9 cellular contexts compared by ENCODE assay signal in genomic region chr18:50836521-50836957, GRCh38. TPM values are rescaled to one million over a fixed set of nuclear protein-coding genes. Genes with fewer than 3 reads are reported as not detected.
DNase-seq lines count a peak whose midpoint lies in the region; ATAC-seq lines count a peak whose summit lies in the region.
"Had no signal": no experiment of that assay in that cellular context is flagged by ENCODE, and none has a peak within 500 bp of the region (broad histone marks: within the 10 kb centered on the region; RNA-seq: fewer than 3 reads in every experiment).

No MANE protein-coding gene starts in this region.

- peak; percentile 39 for ATAC-seq in HG02852 (IDR thresholded peaks at IDR 0.05; ENCODE audit: unreplicated experiment)

- no peak overlapping the region for H3K27ac Mint-ChIP-seq in activated CD4-positive, alpha-beta memory T cell treated with anti-CD3 and anti-CD28 coated beads, Interleukin-2, amount 10 ng/mL, durations not matched to agents 7 days and 5 days

- H3K4me3 Mint-ChIP-seq in activated CD4-positive, alpha-beta memory T cell treated with anti-CD3 and anti-CD28 coated beads, Interleukin-2, amount 10 ng/mL, durations not matched to agents 7 days and 5 days = no peak overlapping the region

- H3K36me3 Mint-ChIP-seq in activated CD4-positive, alpha-beta memory T cell treated with anti-CD3 and anti-CD28 coated beads, Interleukin-2, amount 10 ng/mL, durations not matched to agents 7 days and 5 days (ENCODE audit: low read depth) = no peaks in the 10 kb centered on the region

- no peaks in the 10 kb centered on the region for H3K9me3 Mint-ChIP-seq in activated CD4-positive, alpha-beta memory T cell treated with anti-CD3 and anti-CD28 coated beads, Interleukin-2, amount 10 ng/mL, durations not matched to agents 7 days and 5 days

- CTCF ChIA-PET in activated CD4-positive, alpha-beta memory T cell treated with anti-CD3 and anti-CD28 coated beads, Interleukin-2, amount 10 ng/mL, durations not matched to agents 7 days and 5 days (lab: Charles Lee) = interaction anchor here (1.3 kb wide), 1 partner anchor 213 kb away, joined by 4 read pairs; no protein-coding TSS in a partner anchor

- DNase-seq in AG08396 (ENCODE audit: low spot score) = peak; percentile 18
- DNase-seq in NOMO-1 treated with DMSO at 0.1 percent for 48 hours (lab: John Stamatoyannopoulos, UW; ENCODE audit: unreplicated experiment) = peak; percentile 80
- DNase-seq in fibroblast of the conjunctiva (ENCODE audit: low read depth) = peak; percentile 24
- no peak for DNase-seq in DMS114 treated with DMSO at 0.1 percent for 48 hours (lab: John Stamatoyannopoulos, UW; ENCODE audit: unreplicated experiment)
- no peak for DNase-seq in NCI-H1105 treated with DMSO at 0.1 percent for 48 hours (lab: John Stamatoyannopoulos, UW)
- no peak for DNase-seq in NCI-H510A treated with DMSO at 0.1 percent for 48 hours (lab: John Stamatoyannopoulos, UW)
- no peak for DNase-seq in activated CD4-positive, alpha-beta memory T cell treated with anti-CD3 and anti-CD28 coated beads, Interleukin-2, amount 10 ng/mL, durations not matched to agents 7 days and 5 days
- DNase-seq: DND-41 had no signal

- H3K4me1 Mint-ChIP-seq in activated CD4-positive, alpha-beta memory T cell treated with anti-CD3 and anti-CD28 coated beads, Interleukin-2, amount 10 ng/mL, durations not matched to agents 7 days and 5 days = peaks cover 11% of the 10 kb centered on the region

- POLR2A ChIA-PET in activated CD4-positive, alpha-beta memory T cell treated with anti-CD3 and anti-CD28 coated beads, Interleukin-2, amount 10 ng/mL, durations not matched to agents 7 days and 5 days (lab: Charles Lee) = no interaction called here

- peaks cover 5% of the 10 kb centered on the region for H3K27me3 Mint-ChIP-seq in activated CD4-positive, alpha-beta memory T cell treated with anti-CD3 and anti-CD28 coated beads, Interleukin-2, amount 10 ng/mL, durations not matched to agents 7 days and 5 days

RNA-seq across cellular contexts. Expression of gene MRO, which starts 16.7 kb away (rescaled TPM):
- not detected for total RNA-seq in activated CD4-positive, alpha-beta memory T cell treated with anti-CD3 and anti-CD28 coated beads, Interleukin-2, amount 10 ng/mL, durations not matched to agents 7 days and 5 days

RNA-seq across cellular contexts. Expression of gene ME2, which starts 42.4 kb away (rescaled TPM):
- 10 to 100 TPM; 71.8 to 73.6 TPM for total RNA-seq in activated CD4-positive, alpha-beta memory T cell treated with anti-CD3 and anti-CD28 coated beads, Interleukin-2, amount 10 ng/mL, durations not matched to agents 7 days and 5 days

Comparison
In these comparisons a context has a peak if more than half of its experiments do, and no peak if none do; other contexts are left out.
1. DNase-seq: peak in AG08396 (single experiment), NOMO-1 treated with DMSO at 0.1 percent for 48 hours (single experiment) and fibroblast of the conjunctiva (single experiment); none in DMS114 treated with DMSO at 0.1 percent for 48 hours (single experiment), NCI-H1105 treated with DMSO at 0.1 percent for 48 hours (single experiment), NCI-H510A treated with DMSO at 0.1 percent for 48 hours (single experiment) and activated CD4-positive, alpha-beta memory T cell treated with anti-CD3 and anti-CD28 coated beads, Interleukin-2, amount 10 ng/mL, durations not matched to agents 7 days and 5 days (single experiment).